ENCODE assay signal across 1 cellular context in the genomic region with DNA sequence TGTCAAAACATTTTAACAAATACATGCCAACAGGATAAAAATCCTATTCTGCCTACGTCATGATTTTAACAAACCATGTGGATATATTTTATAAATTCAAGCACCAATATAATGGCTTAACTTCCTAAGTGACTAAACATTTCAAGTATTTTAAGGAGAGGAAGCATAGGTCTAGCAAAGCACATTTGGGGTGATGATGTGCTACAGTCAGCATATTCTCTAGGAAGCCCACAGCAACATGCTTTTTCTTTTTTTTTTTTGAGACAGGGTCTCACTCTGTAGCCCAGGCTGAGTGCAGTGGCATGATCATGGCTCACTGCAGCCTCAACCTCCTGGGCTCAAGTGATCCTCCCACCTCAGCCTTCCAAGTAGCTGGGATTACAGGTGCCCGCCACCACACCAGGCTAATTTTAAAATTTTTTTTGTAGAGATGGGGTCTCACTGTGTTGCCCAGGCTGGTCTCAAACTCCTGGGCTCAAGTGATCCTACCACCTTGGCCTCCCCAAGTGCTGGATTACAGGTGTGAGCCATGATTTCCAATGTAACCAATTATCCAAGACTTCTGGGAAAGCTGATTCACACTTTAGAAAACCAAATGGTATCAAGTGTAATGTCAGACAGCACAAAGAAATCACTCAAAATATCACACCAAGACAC.
TF ChIP-seq lines count a peak whose summit lies in the region.

No MANE protein-coding gene starts in this region.

TF ChIP-seq in HepG2, 621 proteins besides CTCF, POLR2A, EP300 and RAD21:
- TF ChIP-seq MAFK (conservative IDR thresholded peaks at IDR 0.05 in 1 of 2, IDR thresholded peaks at IDR 0.05 in 1 of 2; ENCODE audit: low read length in 2 of 2) (peak; percentile 77 to 86), MAFF (IDR thresholded peaks at IDR 0.05; ENCODE audit: low read depth, low read length) (peak; percentile 69), ZNF121 (CRISPR knock-in tag; IDR thresholded peaks at IDR 0.05) (0 out of 2 replicates have a peak, but pooled peaks have one; percentile 14)
